ENCODE assay signal across 27 cellular contexts in genomic region chr11:120090411-120090810, GRCh38. TPM values are rescaled to one million over a fixed set of nuclear protein-coding genes. Genes with fewer than 3 reads are reported as not detected.
"Had no signal": no experiment of that assay in that cellular context is flagged by ENCODE, and none has a peak within 500 bp of the region (broad histone marks: within the 10 kb centered on the region; RNA-seq: fewer than 3 reads in every experiment).

No MANE protein-coding gene starts in this region.

- H3K27ac ChIP-seq: cardiac muscle cell, esophagus muscularis mucosa, heart right ventricle, left lung, lower lobe of right lung, right lobe of liver had no signal

- H3K9me3 ChIP-seq: esophagus muscularis mucosa, heart right ventricle, left lung, lower lobe of right lung, right lobe of liver, SK-N-SH had no signal

- H3K27me3 ChIP-seq: cardiac muscle cell, heart right ventricle, right lobe of liver had no signal

- H3K4me3 ChIP-seq: cardiac muscle cell, esophagus muscularis mucosa, heart right ventricle, left lung, lower lobe of right lung, right lobe of liver had no signal

- H3K36me3 ChIP-seq: cardiac muscle cell, esophagus muscularis mucosa, heart right ventricle, left lung, lower lobe of right lung, right lobe of liver had no signal

- DNase-seq: activated CD4-positive, alpha-beta memory T cell treated with anti-CD3 and anti-CD28 coated beads for 36 hours; activated CD4-positive, alpha-beta T cell treated with anti-CD3 and anti-CD28 coated beads, Interleukin-2, amount 10 ng/mL, durations not matched to agents 24 days and 14 days; activated CD4-positive, CD25-positive, alpha-beta regulatory T cell treated with anti-CD3 and anti-CD28 coated beads, Interleukin-2, amount 50 U/mL, for 72 hours; activated CD8-positive, alpha-beta memory T cell treated with anti-CD3 and anti-CD28 coated beads, Interleukin-2, amount 50 U/mL, for 48 hours; activated gamma-delta T cell; activated naive CD4-positive, alpha-beta T cell treated with anti-CD3 and anti-CD28 coated beads, Interleukin-2, amount 10 ng/mL, durations not matched to agents 7 days and 5 days; activated T-cell treated with anti-CD3 and anti-CD28 coated beads, Interleukin-2, amount 50 U/mL, for 24 hours; cortex of kidney; endodermal cell; foreskin melanocyte; heart right ventricle; kidney glomerular epithelial cell; left lung; lower lobe of right lung; mesendoderm; right lobe of liver; SK-N-SH; stimulated activated CD4-positive, alpha-beta T cell treated with anti-CD3 and anti-CD28 coated beads, Interleukin-12 subunit alpha, Interleukin-12 subunit beta, amount 100 ng/mL, for 4 hours; stimulated activated CD4-positive, alpha-beta T cell treated with anti-CD3 and anti-CD28 coated beads, Interleukin-4, amount 100 ng/mL, for 1 hour; SW 1271; T-helper 9 cell had no signal

- H3K4me1 ChIP-seq: esophagus muscularis mucosa, left lung, lower lobe of right lung, right lobe of liver had no signal

- ATAC-seq: heart right ventricle, left lung, lower lobe of right lung, right lobe of liver had no signal

RNA-seq across cellular contexts. Expression of gene TRIM29, which starts 47.5 kb away (rescaled TPM):
- total RNA-seq: activated CD4-positive, alpha-beta memory T cell treated with anti-CD3 and anti-CD28 coated beads for 36 hours; activated CD4-positive, alpha-beta T cell treated with anti-CD3 and anti-CD28 coated beads, Interleukin-2, amount 10 ng/mL, durations not matched to agents 24 days and 14 days; activated CD8-positive, alpha-beta memory T cell treated with anti-CD3 and anti-CD28 coated beads for 36 hours; cardiac muscle cell; endodermal cell; glomerular endothelial cell; mononuclear cell; natural killer cell treated with Interleukin-12 subunit alpha and Interleukin-12 subunit beta and Interleukin-15 and Interleukin-18, amount 100 ng/mL, for 72 hours had no signal
